14 cellular contexts compared by ENCODE assay signal in the genomic region with DNA sequence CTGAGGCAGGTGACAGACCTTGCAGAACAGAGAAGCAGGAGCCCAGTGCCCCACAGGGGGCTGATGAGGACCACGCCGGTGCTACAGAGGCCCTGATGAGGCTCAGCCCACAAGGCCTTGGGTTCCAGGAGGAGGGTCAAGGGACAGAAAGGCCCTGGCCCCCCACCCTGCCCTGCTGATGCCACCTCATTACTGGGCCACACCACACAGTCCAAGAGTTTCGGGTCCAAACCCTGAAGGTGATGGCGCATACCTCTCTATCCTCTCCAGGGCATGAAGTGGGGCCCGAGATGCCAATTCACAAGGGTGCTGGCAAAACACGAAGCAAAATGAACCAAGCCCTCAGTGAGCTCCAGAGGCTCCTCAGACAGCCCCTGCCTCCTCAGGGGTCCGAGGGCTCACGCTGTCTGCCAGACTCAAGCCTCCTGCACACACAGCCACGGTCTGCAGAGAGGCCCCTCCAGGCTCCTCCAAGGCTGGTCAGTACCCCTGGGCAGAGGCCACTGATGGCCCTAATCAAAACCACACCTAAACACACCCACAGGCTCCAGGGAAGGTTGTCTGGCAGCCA. TPM values are rescaled to one million over a fixed set of nuclear protein-coding genes. Genes with fewer than 3 reads are reported as not detected.
DNase-seq lines count a peak whose midpoint lies in the region; ATAC-seq and TF ChIP-seq lines count a peak whose summit lies in the region.
"Had no signal": no experiment of that assay in that cellular context is flagged by ENCODE, and none has a peak within 500 bp of the region (broad histone marks: within the 10 kb centered on the region; RNA-seq: fewer than 3 reads in every experiment).

No MANE protein-coding gene starts in this region.

- H3K4me3 Mint-ChIP-seq in activated T-helper 17 cell treated with anti-CD3 and anti-CD28 coated beads, Interleukin-2, amount 50 U/mL, for 72 hours: no peak overlapping the region
- H3K4me3 Mint-ChIP-seq: activated T-helper 1 cell treated with anti-CD3 and anti-CD28 coated beads, Interleukin-12 subunit alpha, Interleukin-12 subunit beta, Interleukin-2, Interleukin-4 antibody, amounts not matched to agents 30 ng/mL and 10 ng/mL and 1 ng/mL, durations not matched to agents 14 hours and 24 hours and 36 hours had no signal

- no peak overlapping the region for H3K4me3 ChIP-seq in BLaER1 treated with 17β-estradiol and CSF1 and Interleukin-3, amounts not matched to agents 10 nM and 100 nM
- H3K4me3 ChIP-seq in ovary: no peak overlapping the region
- H3K4me3 ChIP-seq: prostate gland had no signal

- peaks cover 3 to 15% (median 10%) of the 10 kb centered on the region in 11 experiments; a peak in 21 of 22 replicates for H3K9me3 ChIP-seq in BLaER1 treated with 17β-estradiol and CSF1 and Interleukin-3, amounts not matched to agents 10 nM and 100 nM (replicated peaks in 1 of 11)
- no peaks in the 10 kb centered on the region for H3K9me3 ChIP-seq in ovary
- H3K9me3 ChIP-seq: prostate gland had no signal

- no peak for TF ChIP-seq CTCF in ovary (IDR thresholded peaks at IDR 0.05)

- H3K36me3 Mint-ChIP-seq in activated T-helper 17 cell treated with anti-CD3 and anti-CD28 coated beads, Interleukin-2, amount 50 U/mL, for 72 hours (ENCODE audit: low read depth): no peaks in the 10 kb centered on the region

- no peaks in the 10 kb centered on the region for H3K36me3 ChIP-seq in BLaER1 treated with 17β-estradiol and CSF1 and Interleukin-3, amounts not matched to agents 10 nM and 100 nM
- H3K36me3 ChIP-seq in ovary: no peaks in the 10 kb centered on the region
- H3K36me3 ChIP-seq: prostate gland had no signal

- H3K27ac ChIP-seq in BLaER1 treated with 17β-estradiol and CSF1 and Interleukin-3, amounts not matched to agents 10 nM and 100 nM: peak overlapping the region in 4 of 11 experiments; percentile 39 to 90 (median 69); a peak in 6 of 22 replicates
- H3K27ac ChIP-seq in ovary: no peak overlapping the region
- H3K27ac ChIP-seq: C4-2B, KMS-11, prostate gland had no signal

- no peaks in the 10 kb centered on the region for H3K27me3 Mint-ChIP-seq in activated T-helper 17 cell treated with anti-CD3 and anti-CD28 coated beads, Interleukin-2, amount 50 U/mL, for 72 hours

- peaks cover 17 to 55% (median 48%) of the 10 kb centered on the region in 10 experiments for H3K4me1 ChIP-seq in BLaER1 treated with 17β-estradiol and CSF1 and Interleukin-3, amounts not matched to agents 10 nM and 100 nM
- H3K4me1 ChIP-seq in ovary (ENCODE audit: insufficient read depth): no peaks in the 10 kb centered on the region
- H3K4me1 ChIP-seq: prostate gland had no signal

- TF ChIP-seq POLR2A in ovary (IDR thresholded peaks at IDR 0.05) (no peak), GM18505 (IDR thresholded peaks at IDR 0.05; ENCODE audit: borderline replicate concordance, extremely low read depth, insufficient read depth, insufficient read length) (no peak)

- peak; percentile 0 for DNase-seq in HK-2 (ENCODE audit: unreplicated experiment)
- peak; percentile 36 for DNase-seq in cardiac septum (ENCODE audit: low spot score)
- peak in 3 of 5 donors; percentile 1 to 19 (median 4) for DNase-seq in ovary
- DNase-seq in AML-193 (lab: John Stamatoyannopoulos, UW): no peak
- DNase-seq: dermis blood vessel endothelial cell, NCI-H1105 treated with DMSO at 0.1 percent for 48 hours had no signal

- no peak for TF ChIP-seq EP300 in ovary (IDR thresholded peaks at IDR 0.05)

- H3K9ac ChIP-seq in BLaER1 treated with 17β-estradiol and CSF1 and Interleukin-3, amounts not matched to agents 10 nM and 100 nM: peak overlapping the region in 1 of 11 experiments; percentile 31; a peak in 1 of 22 replicates
- H3K9ac ChIP-seq: KMS-11 had no signal

- WGBS in ovary, 3 donors: 84 to 86% (median 85%) methylated on average over 9 of the region's 9 CpGs

- H3K4me1 Mint-ChIP-seq in activated T-helper 17 cell treated with anti-CD3 and anti-CD28 coated beads, Interleukin-2, amount 50 U/mL, for 72 hours: peaks cover 7% of the 10 kb centered on the region

- H3K9me3 Mint-ChIP-seq in activated T-helper 17 cell treated with anti-CD3 and anti-CD28 coated beads, Interleukin-2, amount 50 U/mL, for 72 hours: no peaks in the 10 kb centered on the region

- peak overlapping the region in 8 of 11 experiments; percentile 6 to 99 (median 67); a peak in 5 of 22 replicates for H3K4me2 ChIP-seq in BLaER1 treated with 17β-estradiol and CSF1 and Interleukin-3, amounts not matched to agents 10 nM and 100 nM
- H3K4me2 ChIP-seq: KMS-11 had no signal

- no peak for ATAC-seq in activated T-helper 17 cell treated with anti-CD3 and anti-CD28 coated beads, Interleukin-2, amount 50 U/mL, for 72 hours (replicated peaks)
- no peak for ATAC-seq in GM18505 (IDR thresholded peaks at IDR 0.05; ENCODE audit: unreplicated experiment)

- H3K27ac Mint-ChIP-seq in activated T-helper 17 cell treated with anti-CD3 and anti-CD28 coated beads, Interleukin-2, amount 50 U/mL, for 72 hours: no peak overlapping the region
- H3K27ac Mint-ChIP-seq: activated T-helper 1 cell treated with anti-CD3 and anti-CD28 coated beads, Interleukin-12 subunit alpha, Interleukin-12 subunit beta, Interleukin-2, Interleukin-4 antibody, amounts not matched to agents 30 ng/mL and 10 ng/mL and 1 ng/mL, durations not matched to agents 14 hours and 24 hours and 36 hours had no signal

- peaks cover 5 to 17% (median 8%) of the 10 kb centered on the region in 11 experiments; a peak in 21 of 22 replicates for H3K27me3 ChIP-seq in BLaER1 treated with 17β-estradiol and CSF1 and Interleukin-3, amounts not matched to agents 10 nM and 100 nM
- no peaks in the 10 kb centered on the region for H3K27me3 ChIP-seq in ovary

- intact Hi-C loops in cardiac septum (cut with DNase I) (no loop called here), ovary (cut with DNase I) (no loop called here)

- peaks cover 0 to 7% (median 0%) of the 10 kb centered on the region in 11 experiments; a peak in 3 of 22 replicates for H4K20me1 ChIP-seq in BLaER1 treated with 17β-estradiol and CSF1 and Interleukin-3, amounts not matched to agents 10 nM and 100 nM

RNA-seq across cellular contexts. Expression of a gene that starts 32.3 kb away (rescaled TPM):
- total RNA-seq in cardiac septum: 1.0 TPM
- total RNA-seq in ovary: 1 to 10 TPM in 4 of 7 donors, under 1 TPM in 3; 0.60 to 5.2 (median 1.3) TPM
- polyA plus RNA-seq in ovary: 1 to 10 TPM in 1 of 2 donors, under 1 TPM in 1; 0.92 to 2.3 TPM
- 1 to 10 TPM; 2.1 to 2.5 TPM for total RNA-seq in activated T-helper 17 cell treated with anti-CD3 and anti-CD28 coated beads, Interleukin-2, amount 50 U/mL, for 72 hours
- total RNA-seq: RPMI7951 had no signal

Comparison
In these comparisons a context has a peak if more than half of its experiments do, and no peak if none do; other contexts are left out.
1. DNase-seq: peak in HK-2 (single experiment), cardiac septum (single experiment) and ovary (3 of 5); none in AML-193 (0 of 2).